ENCODE assay signal across 8 cellular contexts in the genomic region with DNA sequence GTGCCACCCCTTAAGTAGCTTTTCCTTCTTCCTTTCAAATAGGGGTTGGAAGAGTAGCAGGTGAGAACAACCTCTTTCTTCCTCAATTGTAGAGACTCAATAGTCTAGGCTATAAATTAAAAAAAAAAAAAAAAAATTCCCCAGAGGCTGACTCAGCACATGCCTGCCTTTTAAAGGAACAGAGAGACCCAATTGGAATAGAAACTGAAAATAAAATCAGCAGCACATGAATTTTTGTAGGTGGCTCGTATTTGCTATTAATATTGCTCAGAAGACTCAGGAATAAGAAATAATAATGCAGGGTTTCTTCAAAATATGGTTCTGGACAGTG. TPM values are rescaled to one million over a fixed set of nuclear protein-coding genes. Genes with fewer than 3 reads are reported as not detected.
DNase-seq lines count a peak whose midpoint lies in the region; ATAC-seq and TF ChIP-seq lines count a peak whose summit lies in the region.

No MANE protein-coding gene starts in this region.

- DNase-seq in CD14-positive monocyte (ENCODE audit: low spot score) (no peak), glomerular visceral epithelial cell (ENCODE audit: extremely low spot score) (peak; percentile 39), midbrain (lab: John Stamatoyannopoulos, UW) (no peak), iPS-NIHi7 (ENCODE audit: extremely low spot score) (no peak)
- no peak for DNase-seq in T-helper 2 cell treated with Interferon-gamma antibody and Interleukin-4, amounts not matched to agents 5 μg/mL and 100 μg/mL, for 36 hours (ENCODE audit: low spot score)

- H3K4me1 Mint-ChIP-seq in CD14-positive monocyte: peaks cover 75% of the 10 kb centered on the region
- peaks cover 81% of the 10 kb centered on the region for H3K4me1 Mint-ChIP-seq in T-helper 2 cell treated with Interferon-gamma antibody and Interleukin-4, amounts not matched to agents 5 μg/mL and 100 μg/mL, for 36 hours (ENCODE audit: low read depth)

- TF ChIP-seq CTCF in CD14-positive monocyte (IDR thresholded peaks at IDR 0.05): no peak

- H3K36me3 ChIP-seq in subcutaneous abdominal adipose tissue (ENCODE audit: control insufficient read depth in 5 of 5, insufficient read depth in 5 of 5, low read length in 5 of 5): no peaks in the 10 kb centered on the region

- peaks cover 14 to 77% (median 73%) of the 10 kb centered on the region in 5 donors for H3K4me1 ChIP-seq in subcutaneous abdominal adipose tissue (ENCODE audit: control insufficient read depth in 5 of 5, insufficient read depth in 5 of 5, low read length in 5 of 5)

- intact Hi-C loops in CD14-positive monocyte (cut with micrococcal nuclease): loop anchor here in 1 of 2 donors (5.0 kb wide), 1 partner anchor 56 kb away; no protein-coding TSS in a partner anchor

- H3K9ac ChIP-seq in subcutaneous abdominal adipose tissue (ENCODE audit: low read length in 5 of 5): peak overlapping the region in 4 of 5 donors; percentile 46 to 62 (median 57)

- no peaks in the 10 kb centered on the region for H3K9me3 Mint-ChIP-seq in CD14-positive monocyte
- no peaks in the 10 kb centered on the region for H3K9me3 Mint-ChIP-seq in T-helper 2 cell treated with Interferon-gamma antibody and Interleukin-4, amounts not matched to agents 5 μg/mL and 100 μg/mL, for 36 hours

- H3K36me3 Mint-ChIP-seq in CD14-positive monocyte: peaks cover 11 to 16% of the 10 kb centered on the region in 2 donors
- H3K36me3 Mint-ChIP-seq in T-helper 2 cell treated with Interferon-gamma antibody and Interleukin-4, amounts not matched to agents 5 μg/mL and 100 μg/mL, for 36 hours (ENCODE audit: low read depth): peaks cover 19% of the 10 kb centered on the region

- no peaks in the 10 kb centered on the region for H3K27me3 ChIP-seq in subcutaneous abdominal adipose tissue (ENCODE audit: control insufficient read depth in 5 of 5, insufficient read depth in 4 of 5, low read length in 5 of 5)

- H3K4me3 Mint-ChIP-seq in CD14-positive monocyte: peak overlapping the region; percentile 72 to 85
- peak overlapping the region; percentile 85 for H3K4me3 Mint-ChIP-seq in T-helper 2 cell treated with Interferon-gamma antibody and Interleukin-4, amounts not matched to agents 5 μg/mL and 100 μg/mL, for 36 hours

- H3K27ac Mint-ChIP-seq in CD14-positive monocyte: peak overlapping the region; percentile 72 to 90 (median 80)
- peak overlapping the region; percentile 95 for H3K27ac Mint-ChIP-seq in T-helper 2 cell treated with Interferon-gamma antibody and Interleukin-4, amounts not matched to agents 5 μg/mL and 100 μg/mL, for 36 hours

- H3K4me3 ChIP-seq in subcutaneous abdominal adipose tissue (ENCODE audit: low read depth in 1 of 5, low read length in 5 of 5): peak overlapping the region; percentile 24 to 61 (median 46)

- H3K27me3 Mint-ChIP-seq in CD14-positive monocyte (ENCODE audit: low read depth in 3 of 3): peaks cover 0 to 2% (median 0%) of the 10 kb centered on the region in 3 donors
- no peaks in the 10 kb centered on the region for H3K27me3 Mint-ChIP-seq in T-helper 2 cell treated with Interferon-gamma antibody and Interleukin-4, amounts not matched to agents 5 μg/mL and 100 μg/mL, for 36 hours (ENCODE audit: low read depth)

- H3K9me3 ChIP-seq in subcutaneous abdominal adipose tissue (ENCODE audit: control insufficient read depth in 5 of 5, low read length in 5 of 5): no peaks in the 10 kb centered on the region

- peak overlapping the region; percentile 90 for H3K27ac ChIP-seq in subcutaneous abdominal adipose tissue (ENCODE audit: low read depth, low read length)

- ATAC-seq in HG02798 (IDR thresholded peaks at IDR 0.05; ENCODE audit: poor library complexity, unreplicated experiment) (peak; percentile 34), GM19023 (IDR thresholded peaks at IDR 0.05; ENCODE audit: unreplicated experiment) (no peak)

RNA-seq across cellular contexts. Expression of a gene that starts 19.3 kb away (rescaled TPM):
- polyA plus RNA-seq in CD14-positive monocyte: 10 to 100 TPM in 1 of 2 donors, 1 to 10 TPM in 1; 6.9 to 11.5 TPM
